In the genomic region with DNA sequence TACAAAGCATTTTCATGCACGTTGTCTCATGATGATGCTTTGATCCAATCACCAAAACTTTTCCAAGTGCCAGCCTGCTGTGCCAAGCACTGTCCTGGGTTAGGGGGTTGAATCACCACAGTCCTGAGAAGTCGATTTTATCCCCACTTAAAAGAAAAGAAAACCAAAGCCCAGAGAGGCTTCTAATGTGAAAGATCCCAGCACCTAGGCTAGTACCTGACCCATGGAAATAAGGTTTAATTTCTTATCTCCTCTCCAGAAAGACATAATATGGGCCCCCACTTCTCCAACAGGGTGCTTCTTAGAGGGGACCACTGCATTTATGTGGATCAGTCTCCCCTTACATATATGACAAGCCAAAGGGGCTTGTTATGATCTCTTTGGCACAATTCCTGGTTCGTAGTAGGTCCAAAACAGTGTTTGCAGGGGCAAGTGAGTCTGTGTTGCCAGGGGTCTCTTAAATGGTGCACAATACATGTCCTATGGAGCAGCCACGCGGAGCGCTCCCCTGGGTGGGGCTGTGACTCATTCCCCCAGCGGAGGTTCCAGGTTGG, we compare ENCODE assay signal across 2 cellular contexts.
TF ChIP-seq lines count a peak whose summit lies in the region.

No MANE protein-coding gene starts in this region.

TF ChIP-seq in SK-N-SH, 30 proteins besides CTCF, POLR2A, EP300 and RAD21:
- TF ChIP-seq NRF1 (IDR thresholded peaks at IDR 0.05; ENCODE audit: low read depth, low read length) (no peak), FOSL2 (IDR thresholded peaks at IDR 0.05; ENCODE audit: borderline replicate concordance, low read depth) (peak; percentile 62; the same call in 1 of the 2 replicates), EZH2phosphoT487 (IDR thresholded peaks at IDR 0.05; ENCODE audit: borderline replicate concordance, low read depth) (no peak)

TF ChIP-seq in SK-N-SH treated with all-trans-retinoic acid at 6 μM for 48 hours, 23 proteins besides CTCF, POLR2A, EP300 and RAD21:
- no peak for TF ChIP-seq SNAI2 (CRISPR knock-in tag; IDR thresholded peaks at IDR 0.05)
- TF ChIP-seq ZFP30 (CRISPR knock-in tag; IDR thresholded peaks at IDR 0.05): no peak
- no peak for TF ChIP-seq PPARA (CRISPR knock-in tag; IDR thresholded peaks at IDR 0.05; ENCODE audit: borderline replicate concordance)
- TF ChIP-seq RARB (CRISPR knock-in tag; IDR thresholded peaks at IDR 0.05): no peak
- no peak for TF ChIP-seq GLIS3 (CRISPR knock-in tag; IDR thresholded peaks at IDR 0.05)
- TF ChIP-seq ZNF8 (CRISPR knock-in tag; IDR thresholded peaks at IDR 0.05): no peak
- TF ChIP-seq, protein P1, sequence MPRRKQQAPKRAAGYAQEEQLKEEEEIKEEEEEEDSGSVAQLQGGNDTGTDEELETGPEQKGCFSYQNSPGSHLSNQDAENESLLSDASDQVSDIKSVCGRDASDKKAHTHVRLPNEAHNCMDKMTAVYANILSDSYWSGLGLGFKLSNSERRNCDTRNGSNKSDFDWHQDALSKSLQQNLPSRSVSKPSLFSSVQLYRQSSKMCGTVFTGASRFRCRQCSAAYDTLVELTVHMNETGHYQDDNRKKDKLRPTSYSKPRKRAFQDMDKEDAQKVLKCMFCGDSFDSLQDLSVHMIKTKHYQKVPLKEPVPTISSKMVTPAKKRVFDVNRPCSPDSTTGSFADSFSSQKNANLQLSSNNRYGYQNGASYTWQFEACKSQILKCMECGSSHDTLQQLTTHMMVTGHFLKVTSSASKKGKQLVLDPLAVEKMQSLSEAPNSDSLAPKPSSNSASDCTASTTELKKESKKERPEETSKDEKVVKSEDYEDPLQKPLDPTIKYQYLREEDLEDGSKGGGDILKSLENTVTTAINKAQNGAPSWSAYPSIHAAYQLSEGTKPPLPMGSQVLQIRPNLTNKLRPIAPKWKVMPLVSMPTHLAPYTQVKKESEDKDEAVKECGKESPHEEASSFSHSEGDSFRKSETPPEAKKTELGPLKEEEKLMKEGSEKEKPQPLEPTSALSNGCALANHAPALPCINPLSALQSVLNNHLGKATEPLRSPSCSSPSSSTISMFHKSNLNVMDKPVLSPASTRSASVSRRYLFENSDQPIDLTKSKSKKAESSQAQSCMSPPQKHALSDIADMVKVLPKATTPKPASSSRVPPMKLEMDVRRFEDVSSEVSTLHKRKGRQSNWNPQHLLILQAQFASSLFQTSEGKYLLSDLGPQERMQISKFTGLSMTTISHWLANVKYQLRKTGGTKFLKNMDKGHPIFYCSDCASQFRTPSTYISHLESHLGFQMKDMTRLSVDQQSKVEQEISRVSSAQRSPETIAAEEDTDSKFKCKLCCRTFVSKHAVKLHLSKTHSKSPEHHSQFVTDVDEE (CRISPR knock-in tag; IDR thresholded peaks at IDR 0.05): no peak
- no peak for TF ChIP-seq OSR1 (CRISPR knock-in tag; IDR thresholded peaks at IDR 0.05)
- no peak for TF ChIP-seq TCF4 (CRISPR knock-in tag; IDR thresholded peaks at IDR 0.05; ENCODE audit: borderline replicate concordance)
- no peak for TF ChIP-seq TOX (CRISPR knock-in tag; IDR thresholded peaks at IDR 0.05; ENCODE audit: borderline replicate concordance)
- no peak for TF ChIP-seq ZNF565 (CRISPR knock-in tag; conservative IDR thresholded peaks at IDR 0.05; ENCODE audit: low read depth)
- TF ChIP-seq ARNTL (CRISPR knock-in tag; IDR thresholded peaks at IDR 0.05; ENCODE audit: borderline replicate concordance, low read depth): no peak
